21 cellular contexts compared by ENCODE assay signal in genomic region chr2:28725021-28725711, GRCh38.
"Had no signal": no experiment of that assay in that cellular context is flagged by ENCODE, and none has a peak within 500 bp of the region (broad histone marks: within the 10 kb centered on the region; RNA-seq: fewer than 3 reads in every experiment).

No MANE protein-coding gene starts in this region.

- H2AFZ ChIP-seq: neural progenitor cell had no signal

- H3K4me1 ChIP-seq: colonic mucosa, left lung, neural progenitor cell, transverse colon had no signal

- ATAC-seq: left lung; natural killer cell treated with Interleukin-12 subunit alpha and Interleukin-12 subunit beta and Interleukin-15 and Interleukin-18, amount 100 ng/mL, for 72 hours; sciatic nerve had no signal

- H3K27me3 ChIP-seq: colonic mucosa, left lung, neural progenitor cell, ovary, stomach, transverse colon had no signal

- H3K27ac ChIP-seq: colonic mucosa, left lung, neural progenitor cell, ovary, skin epidermis, stomach, transverse colon had no signal

- H3K9ac ChIP-seq: neural progenitor cell had no signal

- DNase-seq: cerebellar nuclear complex; colonic mucosa; dermis blood vessel endothelial cell; endodermal cell; foreskin melanocyte; islet precursor cell; left lung; mesenchymal stem cell; midbrain; nucleus accumbens; ovary; stimulated activated naive CD4-positive, alpha-beta T cell; stomach; substantia nigra; transverse colon had no signal

- H3K4me2 ChIP-seq: neural progenitor cell had no signal

- H3K4me3 ChIP-seq: colonic mucosa, left lung, lung, neural progenitor cell, ovary, skin epidermis, stomach, thoracic aorta, transverse colon had no signal

- H3K9me3 ChIP-seq: colonic mucosa, left lung, ovary, stomach, thoracic aorta, transverse colon had no signal

- H3K36me3 ChIP-seq: colonic mucosa, left lung, neural progenitor cell, ovary, stomach, transverse colon had no signal
